1 cellular context compared by ENCODE assay signal in genomic region chr2:232300894-232301387, GRCh38.
TF ChIP-seq lines count a peak whose summit lies in the region.

No MANE protein-coding gene starts in this region.

TF ChIP-seq in HepG2, 621 proteins besides CTCF, POLR2A, EP300 and RAD21 (continued from another document and continues in another):
- TF ChIP-seq AHDC1 (CRISPR knock-in tag; IDR thresholded peaks at IDR 0.05; ENCODE audit: borderline replicate concordance) (peak; percentile 97; the same call in 1 of the 2 replicates), ZNF607 (CRISPR knock-in tag; IDR thresholded peaks at IDR 0.05; ENCODE audit: borderline replicate concordance) (no peak), TFAP4 (IDR thresholded peaks at IDR 0.05; ENCODE audit: borderline replicate concordance, low read depth) (peak; percentile 12; the same call in 1 of the 2 replicates), TFDP2 (CRISPR knock-in tag; IDR thresholded peaks at IDR 0.05) (no peak), E2F2 (CRISPR knock-in tag; IDR thresholded peaks at IDR 0.05; ENCODE audit: borderline replicate concordance) (no peak), SALL1 (CRISPR knock-in tag; IDR thresholded peaks at IDR 0.05) (peak; percentile 87), ZNF510 (CRISPR knock-in tag; IDR thresholded peaks at IDR 0.05; ENCODE audit: low read depth) (no peak), MIER3 (CRISPR knock-in tag; IDR thresholded peaks at IDR 0.05; ENCODE audit: borderline replicate concordance) (no peak), TARDBP (CRISPR knock-in tag; IDR thresholded peaks at IDR 0.05) (peak; percentile 70; the same call in 1 of the 2 replicates), ZNF337 (CRISPR knock-in tag; IDR thresholded peaks at IDR 0.05; ENCODE audit: borderline replicate concordance, low read depth) (no peak), PATZ1 (CRISPR knock-in tag; IDR thresholded peaks at IDR 0.05) (peak; percentile 60; the same call in 1 of the 2 replicates), ETV6 (CRISPR knock-in tag; conservative IDR thresholded peaks at IDR 0.05) (no peak), ZNF816 (CRISPR knock-in tag; IDR thresholded peaks at IDR 0.05; ENCODE audit: borderline replicate concordance) (no peak), ZNF350 (CRISPR knock-in tag; IDR thresholded peaks at IDR 0.05; ENCODE audit: borderline replicate concordance, low read depth) (no peak), ZNF598 (CRISPR knock-in tag; IDR thresholded peaks at IDR 0.05; ENCODE audit: borderline replicate concordance) (no peak), USF2 (IDR thresholded peaks at IDR 0.05; ENCODE audit: low read depth, low read length) (no peak), USF2 (CRISPR knock-in tag; IDR thresholded peaks at IDR 0.05; ENCODE audit: borderline replicate concordance) (no peak), KDM3A (CRISPR knock-in tag; IDR thresholded peaks at IDR 0.05; ENCODE audit: low read depth) (no peak), MAF1 (CRISPR knock-in tag; IDR thresholded peaks at IDR 0.05; ENCODE audit: borderline replicate concordance) (no peak), ADNP (CRISPR knock-in tag; IDR thresholded peaks at IDR 0.05) (no peak), RNF219 (CRISPR knock-in tag; IDR thresholded peaks at IDR 0.05) (no peak), ZNF3 (CRISPR knock-in tag; IDR thresholded peaks at IDR 0.05) (no peak), ZNF17 (CRISPR knock-in tag; IDR thresholded peaks at IDR 0.05) (no peak), SP5 (CRISPR knock-in tag; IDR thresholded peaks at IDR 0.05; ENCODE audit: borderline replicate concordance, low read depth) (no peak), FOXA3 (CRISPR knock-in tag; IDR thresholded peaks at IDR 0.05) (peak; percentile 99), FOXJ3 (CRISPR knock-in tag; IDR thresholded peaks at IDR 0.05; ENCODE audit: borderline replicate concordance) (peak; percentile 92), RFX1 (IDR thresholded peaks at IDR 0.05) (peak; percentile 48; the same call in 1 of the 2 replicates), ZNF577 (CRISPR knock-in tag; IDR thresholded peaks at IDR 0.05; ENCODE audit: borderline replicate concordance, low read depth) (no peak), ZNF207 (IDR thresholded peaks at IDR 0.05; ENCODE audit: borderline replicate concordance) (no peak), PRPF4 (IDR thresholded peaks at IDR 0.05; ENCODE audit: low read depth, low read length, poor library complexity, severe bottlenecking) (no peak), ZNF850 (CRISPR knock-in tag; conservative IDR thresholded peaks at IDR 0.05) (no peak), GMEB2 (CRISPR knock-in tag; IDR thresholded peaks at IDR 0.05; ENCODE audit: low read depth) (no peak), ZNF460 (CRISPR knock-in tag; IDR thresholded peaks at IDR 0.05; ENCODE audit: borderline replicate concordance) (peak; percentile 83; the same call in 1 of the 2 replicates), TCF12 (IDR thresholded peaks at IDR 0.05) (no peak), TCF12 (CRISPR knock-in tag; IDR thresholded peaks at IDR 0.05) (no peak), ZNF7 (CRISPR knock-in tag; IDR thresholded peaks at IDR 0.05) (no peak; the same call in 1 of the 2 replicates), CENPX (CRISPR knock-in tag; IDR thresholded peaks at IDR 0.05) (no peak), ZNF83 (CRISPR knock-in tag; IDR thresholded peaks at IDR 0.05; ENCODE audit: borderline replicate concordance) (no peak), ZNF256 (CRISPR knock-in tag; conservative IDR thresholded peaks at IDR 0.05) (no peak), HNF1B (CRISPR knock-in tag; IDR thresholded peaks at IDR 0.05) (no peak), TAF15 (IDR thresholded peaks at IDR 0.05; ENCODE audit: low read depth, low read length, poor library complexity, severe bottlenecking) (no peak), ZNF264 (CRISPR knock-in tag; IDR thresholded peaks at IDR 0.05) (no peak; the same call in 1 of the 2 replicates)
